24 cellular contexts compared by ENCODE assay signal in genomic region chr1:74913978-74914377, GRCh38.
"Had no signal": no experiment of that assay in that cellular context is flagged by ENCODE, and none has a peak within 500 bp of the region (broad histone marks: within the 10 kb centered on the region; RNA-seq: fewer than 3 reads in every experiment).

No MANE protein-coding gene starts in this region.

- H3K9me3 ChIP-seq: colonic mucosa, gastrocnemius medialis had no signal

- DNase-seq: colonic mucosa; cortex of kidney; dermis blood vessel endothelial cell; dorsolateral prefrontal cortex; effector CD4-positive, alpha-beta T cell; effector CD8-positive, alpha-beta T cell; effector memory CD4-positive, alpha-beta T cell; effector memory CD8-positive, alpha-beta T cell; endodermal cell; erythroblast; esophagus squamous epithelium; foreskin fibroblast; foreskin keratinocyte; foreskin melanocyte; gastrocnemius medialis; glutamatergic neuron; head of caudate nucleus; heart right ventricle had no signal

- H3K4me1 ChIP-seq: colonic mucosa, esophagus muscularis mucosa, esophagus squamous epithelium, foreskin keratinocyte, gastrocnemius medialis, gastroesophageal sphincter, heart left ventricle, heart right ventricle had no signal

- ATAC-seq: effector memory CD8-positive, alpha-beta T cell; esophagus mucosa; foreskin keratinocyte; gastrocnemius medialis; gastroesophageal sphincter; heart left ventricle; heart right ventricle had no signal

- H3K4me3 ChIP-seq: colonic mucosa, coronary artery, dorsolateral prefrontal cortex, esophagus muscularis mucosa, esophagus squamous epithelium, gastrocnemius medialis, gastroesophageal sphincter, heart left ventricle, heart right ventricle had no signal

- H3K27me3 ChIP-seq: colonic mucosa, dorsolateral prefrontal cortex, esophagus muscularis mucosa, esophagus squamous epithelium, foreskin keratinocyte, gastrocnemius medialis, gastroesophageal sphincter, heart left ventricle, heart right ventricle had no signal

- H3K27ac ChIP-seq: colonic mucosa, coronary artery, dorsolateral prefrontal cortex, epithelial cell of prostate, esophagus muscularis mucosa, esophagus squamous epithelium, foreskin keratinocyte, gastrocnemius medialis, gastroesophageal sphincter, heart left ventricle, heart right ventricle had no signal

- H3K36me3 ChIP-seq: colonic mucosa, esophagus muscularis mucosa, esophagus squamous epithelium, gastrocnemius medialis, gastroesophageal sphincter, heart left ventricle, heart right ventricle had no signal
